8 cellular contexts compared by ENCODE assay signal in the genomic region with DNA sequence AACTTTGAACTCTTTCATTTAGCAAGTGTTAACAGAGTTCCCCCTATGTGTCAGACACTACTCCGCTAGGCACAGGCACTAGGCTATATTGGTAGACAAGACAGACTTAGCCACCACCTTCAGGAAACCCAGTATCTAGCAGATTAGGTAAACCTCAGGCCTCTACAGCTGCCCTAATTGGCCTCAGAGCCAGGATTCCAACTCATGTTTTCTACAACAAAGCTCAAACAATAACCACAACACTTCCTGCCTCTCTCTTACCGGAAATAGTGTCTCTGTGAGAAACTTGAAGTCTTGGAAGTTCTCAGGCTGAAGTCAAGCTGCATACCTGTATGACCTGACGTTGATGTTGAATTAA.
A peak's percentile ranks its signal among the peaks of the same experiment; 100 is the strongest.
DNase-seq lines count a peak whose midpoint lies in the region; ATAC-seq and TF ChIP-seq lines count a peak whose summit lies in the region.

No MANE protein-coding gene starts in this region.

- no peak overlapping the region for H2AFZ ChIP-seq in mammary epithelial cell (ENCODE audit: low read depth, low read length)

- CTCF ChIA-PET in mammary epithelial cell (lab: Charles Lee; ENCODE audit: low non-redundant PET) = no interaction called here

- no peaks in the 10 kb centered on the region for H3K9me3 ChIP-seq in right atrium auricular region
- no peaks in the 10 kb centered on the region for H3K9me3 ChIP-seq in RWPE2 (ENCODE audit: severe bottlenecking)
- H3K9me3 ChIP-seq in mammary epithelial cell (replicated peaks; ENCODE audit: insufficient read depth, low read length) = no peaks in the 10 kb centered on the region
- no peaks in the 10 kb centered on the region for H3K9me3 ChIP-seq in body of pancreas

- dilution Hi-C loops in mammary epithelial cell (cut with HindIII; ENCODE audit: low sequenced_read_pairs) = no loop called here

- TF ChIP-seq POLR2A in body of pancreas (IDR thresholded peaks at IDR 0.05) = no peak

- ATAC-seq in Right ventricle myocardium superior (ENCODE audit: poor library complexity) (peak; percentile 51), HG03045 (IDR thresholded peaks at IDR 0.05; ENCODE audit: unreplicated experiment) (peak; percentile 77), RWPE2 (ENCODE audit: low read depth) (peak; percentile 39; the same call in 1 of the 3 replicates), body of pancreas (no peak)

- H3K27me3 ChIP-seq in right atrium auricular region (no peaks in the 10 kb centered on the region), RWPE2 (ENCODE audit: insufficient read depth, poor library complexity, severe bottlenecking) (no peaks in the 10 kb centered on the region), mammary epithelial cell (ENCODE audit: insufficient read depth, low read length) (no peaks in the 10 kb centered on the region), body of pancreas (no peaks in the 10 kb centered on the region)

- H3K27ac ChIP-seq in right atrium auricular region (no peak overlapping the region), RWPE2 (ENCODE audit: poor library complexity, severe bottlenecking) (peak overlapping the region; percentile 30), mammary epithelial cell (ENCODE audit: insufficient read depth, low read depth, low read length) (no peak overlapping the region), body of pancreas (no peak overlapping the region)

- H3K36me3 ChIP-seq in right atrium auricular region = no peaks in the 10 kb centered on the region
- no peaks in the 10 kb centered on the region for H3K36me3 ChIP-seq in RWPE2 (ENCODE audit: low read depth)
- H3K36me3 ChIP-seq in mammary epithelial cell (ENCODE audit: insufficient read depth, low read length) = no peaks in the 10 kb centered on the region
- H3K36me3 ChIP-seq in body of pancreas (replicated peaks in 1 of 2; ENCODE audit: insufficient read depth in 1 of 2, low read depth in 2 of 2) = no peaks in the 10 kb centered on the region

- H3K79me2 ChIP-seq in mammary epithelial cell (ENCODE audit: insufficient read depth, low read length) = no peaks in the 10 kb centered on the region

- H3K4me2 ChIP-seq in mammary epithelial cell (ENCODE audit: insufficient read depth, low read depth, low read length) = no peak overlapping the region

- H3K4me1 ChIP-seq in right atrium auricular region (no peaks in the 10 kb centered on the region), RWPE2 (ENCODE audit: insufficient read depth, poor library complexity, severe bottlenecking) (peaks cover 11% of the 10 kb centered on the region), mammary epithelial cell (ENCODE audit: insufficient read depth, low read length) (peaks cover 3% of the 10 kb centered on the region), body of pancreas (no peaks in the 10 kb centered on the region)

- no peaks in the 10 kb centered on the region for H4K20me1 ChIP-seq in mammary epithelial cell (ENCODE audit: insufficient read depth, low read length)

- TF ChIP-seq CTCF in right atrium auricular region (IDR thresholded peaks at IDR 0.05) (no peak), RWPE2 (IDR thresholded peaks at IDR 0.05; ENCODE audit: poor library complexity, severe bottlenecking) (no peak), mammary epithelial cell (conservative IDR thresholded peaks at IDR 0.05 in 1 of 2, IDR thresholded peaks at IDR 0.05 in 1 of 2; ENCODE audit: extremely low read depth in 1 of 2, insufficient read depth in 1 of 2, low read depth in 1 of 2, low read length in 2 of 2) (no peak), body of pancreas (IDR thresholded peaks at IDR 0.05) (no peak)

- no peak overlapping the region for H3K9ac ChIP-seq in mammary epithelial cell (ENCODE audit: insufficient read depth, low read length)

- intact Hi-C loops in Right ventricle myocardium superior (cut with DNase I) = no loop called here
- intact Hi-C loops in mammary epithelial cell (cut with micrococcal nuclease) = no loop called here
- intact Hi-C loops in body of pancreas (cut with DNase I) = no loop called here

- H3K4me3 ChIP-seq in right atrium auricular region (no peak overlapping the region), RWPE2 (ENCODE audit: severe bottlenecking) (no peak overlapping the region), mammary epithelial cell (replicated peaks in 1 of 3; ENCODE audit: insufficient read depth in 1 of 3, low read depth in 2 of 3, low read length in 3 of 3) (no peak overlapping the region), body of pancreas (no peak overlapping the region)

- in situ Hi-C loops in mammary epithelial cell (cut with MboI; ENCODE audit: low sequenced_read_pairs in 2 of 2) = no loop called here

- no TSS peak for BruUV-seq in mammary epithelial cell (replicated peaks; lab: Mats Ljungman, UMichigan)

- DNase-seq in Right ventricle myocardium superior = no peak
- DNase-seq in right atrium auricular region (ENCODE audit: low spot score) = no peak
- no peak for DNase-seq in RWPE2 (ENCODE audit: low spot score)
- peak; percentile 31 for DNase-seq in mammary epithelial cell
- peak; percentile 31 for DNase-seq in stimulated activated CD8-positive, alpha-beta memory T cell treated with anti-CD3 and anti-CD28 coated beads, Interleukin-12 subunit alpha, Interleukin-12 subunit beta, amount 100 ng/mL, for 1 hour (ENCODE audit: low read depth)
- DNase-seq in body of pancreas = no peak
- no peak for DNase-seq in NCI-H446 (lab: John Stamatoyannopoulos, UW)

- WGBS in mammary epithelial cell (ENCODE audit: low coverage, missing lambda C conversion rate) = 90% methylated on average over 3 of the region's 3 CpGs
- WGBS in body of pancreas, 2 donors = 59 to 72% methylated on average over 3 of the region's 3 CpGs

Comparison
In these comparisons a context has a peak if more than half of its experiments do, and no peak if none do; other contexts are left out.
1. DNase-seq: peak in mammary epithelial cell (single experiment) and stimulated activated CD8-positive, alpha-beta memory T cell treated with anti-CD3 and anti-CD28 coated beads, Interleukin-12 subunit alpha, Interleukin-12 subunit beta, amount 100 ng/mL, for 1 hour (single experiment); none in Right ventricle myocardium superior (single experiment), right atrium auricular region (single experiment), RWPE2 (single experiment), body of pancreas (0 of 4) and NCI-H446 (0 of 2).